ENCODE assay signal across 20 cellular contexts in genomic region chr18:9695605-9696004, GRCh38.
"Had no signal": no experiment of that assay in that cellular context is flagged by ENCODE, and none has a peak within 500 bp of the region (broad histone marks: within the 10 kb centered on the region; RNA-seq: fewer than 3 reads in every experiment).

No MANE protein-coding gene starts in this region.

- H3K27me3 Mint-ChIP-seq: activated naive CD4-positive, alpha-beta T cell treated with anti-CD3 and anti-CD28 coated beads, Interleukin-2, amount 50 U/mL, for 24 hours had no signal

- DNase-seq: activated CD4-positive, alpha-beta memory T cell treated with anti-CD3 and anti-CD28 coated beads, Interleukin-2, amount 10 ng/mL, durations not matched to agents 7 days and 5 days; activated CD4-positive, alpha-beta T cell treated with anti-CD3 and anti-CD28 coated beads for 48 hours; activated gamma-delta T cell treated with Interleukin-2 at 50 U/mL for 16 hours; activated T-cell treated with anti-CD3 and anti-CD28 coated beads, Interleukin-2, amount 50 U/mL, for 1 hour; anterior cingulate cortex; foreskin fibroblast; heart right ventricle; naive thymus-derived CD8-positive, alpha-beta T cell; stimulated activated CD4-positive, alpha-beta T cell treated with anti-CD3 and anti-CD28 coated beads, Interleukin-2, amount 100 ng/mL, for 48 hours; stimulated activated CD8-positive, alpha-beta memory T cell treated with anti-CD3 and anti-CD28 coated beads, Interleukin-4, amount 100 ng/mL, for 48 hours; stimulated activated naive B cell treated with anti-CD40 and anti-IgM and Interleukin-4, amounts not matched to agents 10 μg/mL and 1 μg/mL and 100 μg/mL, for 72 hours; transverse colon had no signal

- H3K4me3 Mint-ChIP-seq: activated CD4-positive, alpha-beta memory T cell treated with anti-CD3 and anti-CD28 coated beads, Interleukin-2, amount 10 ng/mL, durations not matched to agents 7 days and 5 days; activated naive CD4-positive, alpha-beta T cell treated with anti-CD3 and anti-CD28 coated beads, Interleukin-2, amount 50 U/mL, for 24 hours; brain; mesothelial cell of epicardium; naive thymus-derived CD8-positive, alpha-beta T cell; stimulated activated naive B cell treated with anti-CD40 and anti-IgM and Interleukin-4, amounts not matched to agents 10 μg/mL and 1 μg/mL and 100 μg/mL, for 72 hours; T-helper 2 cell treated with Interferon-gamma antibody and Interleukin-4, amounts not matched to agents 5 μg/mL and 100 μg/mL, for 36 hours had no signal

- H3K36me3 ChIP-seq: heart right ventricle, left lung, transverse colon, vagina had no signal

- H3K9me3 Mint-ChIP-seq: activated CD4-positive, alpha-beta memory T cell treated with anti-CD3 and anti-CD28 coated beads, Interleukin-2, amount 10 ng/mL, durations not matched to agents 7 days and 5 days; mesothelial cell of epicardium; naive thymus-derived CD8-positive, alpha-beta T cell; stimulated activated naive B cell treated with anti-CD40 and anti-IgM and Interleukin-4, amounts not matched to agents 10 μg/mL and 1 μg/mL and 100 μg/mL, for 72 hours; T-helper 2 cell treated with Interferon-gamma antibody and Interleukin-4, amounts not matched to agents 5 μg/mL and 100 μg/mL, for 36 hours had no signal

- H3K27me3 ChIP-seq: heart right ventricle, left lung, transverse colon, vagina had no signal

- H3K4me1 Mint-ChIP-seq: activated naive CD4-positive, alpha-beta T cell treated with anti-CD3 and anti-CD28 coated beads, Interleukin-2, amount 50 U/mL, for 24 hours had no signal

- H3K4me1 ChIP-seq: transverse colon, vagina had no signal

- H3K36me3 Mint-ChIP-seq: activated naive CD4-positive, alpha-beta T cell treated with anti-CD3 and anti-CD28 coated beads, Interleukin-2, amount 50 U/mL, for 24 hours; brain; mesothelial cell of epicardium; naive thymus-derived CD8-positive, alpha-beta T cell; stimulated activated naive B cell treated with anti-CD40 and anti-IgM and Interleukin-4, amounts not matched to agents 10 μg/mL and 1 μg/mL and 100 μg/mL, for 72 hours had no signal

- ATAC-seq: left lung; naive thymus-derived CD8-positive, alpha-beta T cell; sciatic nerve had no signal

- H3K9me3 ChIP-seq: heart right ventricle, left lung, transverse colon, vagina had no signal

- H3K4me3 ChIP-seq: heart right ventricle, left lung, transverse colon, vagina had no signal

- H3K27ac ChIP-seq: epithelial cell of prostate, heart right ventricle, transverse colon, vagina had no signal

- H3K27ac Mint-ChIP-seq: activated CD4-positive, alpha-beta memory T cell treated with anti-CD3 and anti-CD28 coated beads, Interleukin-2, amount 10 ng/mL, durations not matched to agents 7 days and 5 days; activated naive CD4-positive, alpha-beta T cell treated with anti-CD3 and anti-CD28 coated beads, Interleukin-2, amount 50 U/mL, for 24 hours; mesothelial cell of epicardium; naive thymus-derived CD8-positive, alpha-beta T cell; stimulated activated naive B cell treated with anti-CD40 and anti-IgM and Interleukin-4, amounts not matched to agents 10 μg/mL and 1 μg/mL and 100 μg/mL, for 72 hours; T-helper 2 cell treated with Interferon-gamma antibody and Interleukin-4, amounts not matched to agents 5 μg/mL and 100 μg/mL, for 36 hours had no signal
